Comparison of ENCODE assay signal across 25 cellular contexts in the genomic region with DNA sequence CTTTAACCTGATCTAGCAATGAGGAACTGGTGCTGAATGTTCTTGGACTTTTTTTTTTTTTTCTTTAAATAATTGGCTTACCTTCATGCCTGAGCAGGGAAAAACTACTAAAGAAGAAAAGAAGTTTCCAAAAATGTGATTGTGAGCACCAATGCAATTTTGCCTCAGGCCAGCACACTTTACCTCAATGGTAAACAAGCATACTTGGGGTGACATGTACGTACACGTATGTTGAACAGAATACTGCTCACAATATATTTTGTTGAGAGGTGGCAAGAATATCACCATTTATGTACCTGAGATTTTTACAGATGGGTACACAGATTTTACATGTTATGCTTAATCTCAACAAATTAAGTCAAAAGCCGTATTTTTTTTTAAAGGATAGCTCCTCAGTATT.
A peak's percentile ranks its signal among the peaks of the same experiment; 100 is the strongest.
DNase-seq lines count a peak whose midpoint lies in the region; ATAC-seq and TF ChIP-seq lines count a peak whose summit lies in the region.
"Had no signal": no experiment of that assay in that cellular context is flagged by ENCODE, and none has a peak within 500 bp of the region (broad histone marks: within the 10 kb centered on the region; RNA-seq: fewer than 3 reads in every experiment).

No MANE protein-coding gene starts in this region.

- H3K9me2 ChIP-seq in Karpas-422 (replicated peaks; ENCODE audit: insufficient read depth, low read length), result no peaks in the 10 kb centered on the region; the same call in 1 of the 2 replicates

- no peak overlapping the region for H3K27ac Mint-ChIP-seq in CD4-positive, alpha-beta memory T cell
- H3K27ac Mint-ChIP-seq: B cell; CD4-positive, alpha-beta T cell; CD8-positive, alpha-beta memory T cell had no signal

- H3K27me3 ChIP-seq in Karpas-422 (ENCODE audit: low read length) (no peaks in the 10 kb centered on the region), foreskin keratinocyte (no peaks in the 10 kb centered on the region), spleen (replicated peaks in 1 of 7) (no peaks in the 10 kb centered on the region)
- no peaks in the 10 kb centered on the region for H3K27me3 ChIP-seq in CD4-positive, alpha-beta memory T cell (ENCODE audit: insufficient read depth, low read length)
- H3K27me3 ChIP-seq: BLaER1 treated with 17β-estradiol and CSF1 and Interleukin-3, amounts not matched to agents 10 nM and 100 nM had no signal

- H2AFZ ChIP-seq in Karpas-422 (ENCODE audit: low read length), result peak overlapping the region; percentile 48; the same call in 1 of the 2 replicates

- no peak for TF ChIP-seq POLR2A in spleen (IDR thresholded peaks at IDR 0.05)

- no peak overlapping the region for H3K9ac ChIP-seq in Karpas-422 (ENCODE audit: low read length)
- H3K9ac ChIP-seq: BLaER1 treated with 17β-estradiol and CSF1 and Interleukin-3, amounts not matched to agents 10 nM and 100 nM had no signal

- no peaks in the 10 kb centered on the region for H3K4me1 Mint-ChIP-seq in CD4-positive, alpha-beta memory T cell
- H3K4me1 Mint-ChIP-seq: B cell; CD8-positive, alpha-beta memory T cell had no signal

- POLR2A ChIA-PET in CD4-positive, alpha-beta memory T cell (lab: Charles Lee; ENCODE audit: partially characterized antibody), result no interaction called here

- H3K4me1 ChIP-seq in Karpas-422 (ENCODE audit: low read length), result peaks cover 55% of the 10 kb centered on the region
- peaks cover 6% of the 10 kb centered on the region for H3K4me1 ChIP-seq in foreskin keratinocyte
- no peaks in the 10 kb centered on the region for H3K4me1 ChIP-seq in CD4-positive, alpha-beta memory T cell (ENCODE audit: insufficient read depth, low read length)
- no peaks in the 10 kb centered on the region for H3K4me1 ChIP-seq in spleen
- H3K4me1 ChIP-seq: BLaER1 treated with 17β-estradiol and CSF1 and Interleukin-3, amounts not matched to agents 10 nM and 100 nM had no signal

- no peak for TF ChIP-seq CTCF in epithelial cell of esophagus (IDR thresholded peaks at IDR 0.05; ENCODE audit: insufficient read depth, low read depth, low read length, missing control alignments)
- TF ChIP-seq CTCF in foreskin keratinocyte (conservative IDR thresholded peaks at IDR 0.05), result no peak
- no peak for TF ChIP-seq CTCF in spleen (IDR thresholded peaks at IDR 0.05 in 8 of 11, conservative IDR thresholded peaks at IDR 0.05 in 3 of 11)

- H3K9me3 Mint-ChIP-seq in CD4-positive, alpha-beta memory T cell, result peaks cover 0 to 3% (median 0%) of the 10 kb centered on the region in 8 donors
- H3K9me3 Mint-ChIP-seq: CD4-positive, alpha-beta T cell had no signal

- CTCF ChIA-PET in CD4-positive, alpha-beta memory T cell (lab: Charles Lee; ENCODE audit: partially characterized antibody), result no interaction called here

- no peaks in the 10 kb centered on the region for H3K27me3 Mint-ChIP-seq in CD4-positive, alpha-beta memory T cell
- H3K27me3 Mint-ChIP-seq: B cell; CD4-positive, alpha-beta T cell; CD8-positive, alpha-beta memory T cell had no signal

- no peak overlapping the region for H3K4me3 Mint-ChIP-seq in CD4-positive, alpha-beta memory T cell
- H3K4me3 Mint-ChIP-seq: B cell; CD4-positive, alpha-beta T cell; CD8-positive, alpha-beta memory T cell had no signal

- DNase-seq in Karpas-422 (no peak), NCI-H69 (lab: John Stamatoyannopoulos, UW) (peak; percentile 43), epithelial cell of esophagus (ENCODE audit: low read depth) (peak; percentile 34), foreskin keratinocyte (peak; percentile 14 to 45), AG08395 (ENCODE audit: low spot score) (no peak), spleen (no peak)
- no peak for DNase-seq in CD4-positive, alpha-beta memory T cell
- DNase-seq: 8988T; ACHN; AML-193; CD4-positive, alpha-beta T cell; CD8-positive, alpha-beta memory T cell; COR-L47; DMS 273 treated with DMSO at 0.1 percent for 48 hours; DMS153; DMS53; DMS79; DND-41; EL; GDM1 had no signal

- H3K4me3 ChIP-seq in Karpas-422 (ENCODE audit: low read length) (no peak overlapping the region), epithelial cell of esophagus (ENCODE audit: low read length) (no peak overlapping the region), spleen (no peak overlapping the region)
- H3K4me3 ChIP-seq in CD4-positive, alpha-beta memory T cell (ENCODE audit: low read length in 2 of 2), result no peak overlapping the region
- H3K4me3 ChIP-seq: BLaER1 treated with 17β-estradiol and CSF1 and Interleukin-3, amounts not matched to agents 10 nM and 100 nM; GM12878 had no signal

- ATAC-seq in foreskin keratinocyte, result peak; percentile 54
- ATAC-seq in GM21528 (IDR thresholded peaks at IDR 0.05; ENCODE audit: low FRiP score, unreplicated experiment), result no peak
- ATAC-seq: GM12878 had no signal

- no peak overlapping the region for H3K27ac ChIP-seq in Karpas-422 (ENCODE audit: low read length)
- no peak overlapping the region for H3K27ac ChIP-seq in foreskin keratinocyte
- H3K27ac ChIP-seq in CD4-positive, alpha-beta memory T cell (ENCODE audit: low read depth, low read length), result no peak overlapping the region
- no peak overlapping the region for H3K27ac ChIP-seq in spleen
- H3K27ac ChIP-seq: BLaER1 treated with 17β-estradiol and CSF1 and Interleukin-3, amounts not matched to agents 10 nM and 100 nM; C4-2B had no signal

- 72 to 94% (median 90%) methylated on average over 3 of the region's 3 CpGs for WGBS in spleen, 5 donors

- no peaks in the 10 kb centered on the region for H3K79me2 ChIP-seq in Karpas-422 (ENCODE audit: low read length)

- intact Hi-C loops in CD4-positive, alpha-beta memory T cell (cut with micrococcal nuclease), result no loop called here
- intact Hi-C loops in spleen (cut with DNase I; ENCODE audit: low total_unique reads), result no loop called here

- peak overlapping the region; percentile 22 for H3K4me2 ChIP-seq in Karpas-422 (ENCODE audit: low read depth, low read length, poor library complexity, severe bottlenecking)
- H3K4me2 ChIP-seq: BLaER1 treated with 17β-estradiol and CSF1 and Interleukin-3, amounts not matched to agents 10 nM and 100 nM had no signal

- H3K36me3 ChIP-seq in Karpas-422 (ENCODE audit: insufficient read depth, low read length) (no peaks in the 10 kb centered on the region), spleen (no peaks in the 10 kb centered on the region)
- H3K36me3 ChIP-seq in CD4-positive, alpha-beta memory T cell (ENCODE audit: insufficient read depth, low read length), result no peaks in the 10 kb centered on the region
- H3K36me3 ChIP-seq: BLaER1 treated with 17β-estradiol and CSF1 and Interleukin-3, amounts not matched to agents 10 nM and 100 nM had no signal

- H3K36me3 Mint-ChIP-seq in CD4-positive, alpha-beta memory T cell, result no peaks in the 10 kb centered on the region
- H3K36me3 Mint-ChIP-seq: CD8-positive, alpha-beta memory T cell had no signal

- H3K9me3 ChIP-seq in Karpas-422 (ENCODE audit: low read length), result no peaks in the 10 kb centered on the region
- H3K9me3 ChIP-seq in CD4-positive, alpha-beta memory T cell (ENCODE audit: control insufficient read depth in 1 of 2, low read length in 2 of 2), result no peaks in the 10 kb centered on the region
- H3K9me3 ChIP-seq in spleen, result no peaks in the 10 kb centered on the region
- H3K9me3 ChIP-seq: BLaER1 treated with 17β-estradiol and CSF1 and Interleukin-3, amounts not matched to agents 10 nM and 100 nM had no signal

- no peaks in the 10 kb centered on the region for H4K20me1 ChIP-seq in Karpas-422 (ENCODE audit: insufficient read depth, low read depth, low read length)
- H4K20me1 ChIP-seq: BLaER1 treated with 17β-estradiol and CSF1 and Interleukin-3, amounts not matched to agents 10 nM and 100 nM had no signal

Comparison
In these comparisons a context has a peak if more than half of its experiments do, and no peak if none do; other contexts are left out.
1. DNase-seq: peak in NCI-H69 (single experiment), epithelial cell of esophagus (single experiment) and foreskin keratinocyte (2 of 2); none in Karpas-422 (single experiment), AG08395 (single experiment), CD4-positive, alpha-beta memory T cell (0 of 5) and spleen (single experiment).